ENCODE assay signal across 8 cellular contexts in the genomic region with DNA sequence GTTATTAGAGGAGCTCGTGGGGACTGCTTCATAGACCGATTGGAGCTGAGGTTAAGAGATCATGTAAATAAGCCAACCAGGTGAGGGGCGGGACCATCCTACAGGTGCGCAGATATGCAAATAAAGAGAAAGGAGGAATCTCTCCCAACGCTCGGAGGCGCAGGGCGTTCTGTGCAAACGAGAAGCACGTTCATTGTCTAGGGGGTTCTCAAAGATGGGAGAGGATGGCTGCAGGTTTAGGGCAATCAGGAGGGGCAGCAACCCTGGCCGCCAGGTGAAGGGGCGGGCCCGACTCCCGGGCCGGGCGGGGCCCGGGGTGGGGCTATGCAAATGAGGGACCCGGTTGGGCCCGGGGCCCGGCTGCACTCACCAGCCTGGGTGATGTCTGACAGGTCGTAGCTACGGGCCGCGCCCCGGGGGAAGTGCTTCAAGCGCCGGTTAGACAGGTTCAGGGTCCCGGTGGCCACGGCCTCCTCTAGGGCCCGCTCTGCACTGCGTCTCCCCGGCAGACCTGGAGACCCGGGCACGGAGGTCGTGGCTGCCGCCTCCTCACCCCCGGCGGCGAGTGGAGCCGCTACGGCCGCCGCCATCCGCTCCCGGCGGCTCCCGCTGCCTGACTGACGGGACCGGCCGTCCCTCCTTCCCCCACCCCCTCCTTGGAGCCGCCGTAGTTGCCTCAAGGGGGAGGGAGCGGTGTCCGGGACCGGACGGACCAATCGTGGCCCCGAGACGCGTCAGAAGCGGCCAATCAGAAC. TPM values are rescaled to one million over a fixed set of nuclear protein-coding genes. Genes with fewer than 3 reads are reported as not detected.
DNase-seq lines count a peak whose midpoint lies in the region; ATAC-seq and TF ChIP-seq lines count a peak whose summit lies in the region.

A gene with protein sequence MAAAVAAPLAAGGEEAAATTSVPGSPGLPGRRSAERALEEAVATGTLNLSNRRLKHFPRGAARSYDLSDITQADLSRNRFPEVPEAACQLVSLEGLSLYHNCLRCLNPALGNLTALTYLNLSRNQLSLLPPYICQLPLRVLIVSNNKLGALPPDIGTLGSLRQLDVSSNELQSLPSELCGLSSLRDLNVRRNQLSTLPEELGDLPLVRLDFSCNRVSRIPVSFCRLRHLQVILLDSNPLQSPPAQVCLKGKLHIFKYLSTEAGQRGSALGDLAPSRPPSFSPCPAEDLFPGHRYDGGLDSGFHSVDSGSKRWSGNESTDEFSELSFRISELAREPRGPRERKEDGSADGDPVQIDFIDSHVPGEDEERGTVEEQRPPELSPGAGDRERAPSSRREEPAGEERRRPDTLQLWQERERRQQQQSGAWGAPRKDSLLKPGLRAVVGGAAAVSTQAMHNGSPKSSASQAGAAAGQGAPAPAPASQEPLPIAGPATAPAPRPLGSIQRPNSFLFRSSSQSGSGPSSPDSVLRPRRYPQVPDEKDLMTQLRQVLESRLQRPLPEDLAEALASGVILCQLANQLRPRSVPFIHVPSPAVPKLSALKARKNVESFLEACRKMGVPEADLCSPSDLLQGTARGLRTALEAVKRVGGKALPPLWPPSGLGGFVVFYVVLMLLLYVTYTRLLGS (minus strand): TSS at position 619 of the 755 bp plus-strand sequence. CDS start 29 bp downstream, at position 590.

- H3K4me3 Mint-ChIP-seq in CD4-positive, alpha-beta memory T cell = peak within 1 kb of the TSS; percentile 92 to 99 (median 97)
- H3K4me3 Mint-ChIP-seq in T-helper 1 cell treated with Interleukin-12 subunit alpha and Interleukin-12 subunit beta and Interleukin-4 antibody, amounts not matched to agents 30 μg/mL and 1 μg/mL, for 36 hours = peak within 1 kb of the TSS; percentile 95
- peak within 1 kb of the TSS; percentile 95 to 98 (median 97) for H3K4me3 Mint-ChIP-seq in brain

- H3K9me3 ChIP-seq in CD4-positive, alpha-beta memory T cell (ENCODE audit: control insufficient read depth in 1 of 2, low read length in 2 of 2) = no peaks in the 10 kb centered on the region

- H3K9me3 Mint-ChIP-seq in CD4-positive, alpha-beta memory T cell = peaks cover 0 to 2% (median 0%) of the 10 kb centered on the region in 8 donors
- H3K9me3 Mint-ChIP-seq in T-helper 1 cell treated with Interleukin-12 subunit alpha and Interleukin-12 subunit beta and Interleukin-4 antibody, amounts not matched to agents 30 μg/mL and 1 μg/mL, for 36 hours = no peaks in the 10 kb centered on the region
- no peaks in the 10 kb centered on the region for H3K9me3 Mint-ChIP-seq in brain

- intact Hi-C loops in CD4-positive, alpha-beta memory T cell (cut with micrococcal nuclease) = loop anchor here (1.0 kb wide), 8 partner anchors 19 to 157 kb away; a partner anchor contains a TSS

- peaks cover 46% of the 10 kb centered on the region for H3K4me1 ChIP-seq in CD4-positive, alpha-beta memory T cell (ENCODE audit: insufficient read depth, low read length)

- H3K27ac ChIP-seq in CD4-positive, alpha-beta memory T cell (ENCODE audit: low read depth, low read length) = peak within 1 kb of the TSS; percentile 79

- POLR2A ChIA-PET in CD4-positive, alpha-beta memory T cell (lab: Charles Lee; ENCODE audit: partially characterized antibody) = interaction anchor here (0.5 to 11.4 kb wide), 36 partner anchors 9 to 666 kb away, joined by 3 to 307 read pairs (median 8); a partner anchor contains a TSS

- H3K36me3 Mint-ChIP-seq in CD4-positive, alpha-beta memory T cell = peaks cover 0 to 17% of the 10 kb centered on the region in 2 donors
- H3K36me3 Mint-ChIP-seq in T-helper 1 cell treated with Interleukin-12 subunit alpha and Interleukin-12 subunit beta and Interleukin-4 antibody, amounts not matched to agents 30 μg/mL and 1 μg/mL, for 36 hours (ENCODE audit: low read depth) = peaks cover 3% of the 10 kb centered on the region
- no peaks in the 10 kb centered on the region for H3K36me3 Mint-ChIP-seq in brain

- H3K27me3 ChIP-seq in CD4-positive, alpha-beta memory T cell (ENCODE audit: insufficient read depth, low read length) = no peaks in the 10 kb centered on the region

- no peak for TF ChIP-seq CTCF in brain (conservative IDR thresholded peaks at IDR 0.05)

- CTCF ChIA-PET in CD4-positive, alpha-beta memory T cell (lab: Charles Lee; ENCODE audit: partially characterized antibody) = interaction anchor here (0.7 to 12.0 kb wide), 27 partner anchors 13 to 150 kb away, joined by 3 to 266 read pairs (median 4); a partner anchor contains a TSS

- H3K27ac Mint-ChIP-seq in CD4-positive, alpha-beta memory T cell = peak within 1 kb of the TSS; percentile 86 to 99 (median 97)
- peak within 1 kb of the TSS; percentile 92 for H3K27ac Mint-ChIP-seq in T-helper 1 cell treated with Interleukin-12 subunit alpha and Interleukin-12 subunit beta and Interleukin-4 antibody, amounts not matched to agents 30 μg/mL and 1 μg/mL, for 36 hours
- H3K27ac Mint-ChIP-seq in brain = peak within 1 kb of the TSS; percentile 96 to 98 (median 97)

- peaks cover 0 to 2% of the 10 kb centered on the region in 2 donors for H3K27me3 Mint-ChIP-seq in CD4-positive, alpha-beta memory T cell
- peaks cover 14% of the 10 kb centered on the region for H3K27me3 Mint-ChIP-seq in T-helper 1 cell treated with Interleukin-12 subunit alpha and Interleukin-12 subunit beta and Interleukin-4 antibody, amounts not matched to agents 30 μg/mL and 1 μg/mL, for 36 hours (ENCODE audit: low read depth)
- H3K27me3 Mint-ChIP-seq in brain = peaks cover 17% of the 10 kb centered on the region

- peaks cover 19% of the 10 kb centered on the region for H3K36me3 ChIP-seq in CD4-positive, alpha-beta memory T cell (ENCODE audit: insufficient read depth, low read length)

- DNase-seq in CD4-positive, alpha-beta memory T cell = peak; percentile 64 to 75 (median 72)
- DNase-seq in HuH-7 (ENCODE audit: low spot score) (peak; percentile 100), iPS-NIHi11 (ENCODE audit: low spot score) (peak; percentile 83), middle frontal gyrus (ENCODE audit: extremely low spot score, low spot score) (no peak)
- peak; percentile 50 for DNase-seq in stimulated activated CD4-positive, alpha-beta T cell treated with anti-CD3 and anti-CD28 coated beads, Interleukin-1b, Interleukin-23, amount 100 ng/mL, for 48 hours

- H3K4me3 ChIP-seq in CD4-positive, alpha-beta memory T cell (ENCODE audit: low read length in 2 of 2) = peak within 1 kb of the TSS; percentile 77 to 98

- peak; percentile 25 for ATAC-seq in GM19452 (IDR thresholded peaks at IDR 0.05; ENCODE audit: unreplicated experiment)

- peaks cover 11 to 27% (median 17%) of the 10 kb centered on the region in 4 donors for H3K4me1 Mint-ChIP-seq in CD4-positive, alpha-beta memory T cell
- peaks cover 20% of the 10 kb centered on the region for H3K4me1 Mint-ChIP-seq in T-helper 1 cell treated with Interleukin-12 subunit alpha and Interleukin-12 subunit beta and Interleukin-4 antibody, amounts not matched to agents 30 μg/mL and 1 μg/mL, for 36 hours (ENCODE audit: low read depth)
- peaks cover 49% of the 10 kb centered on the region for H3K4me1 Mint-ChIP-seq in brain

RNA-seq across cellular contexts. Expression of the gene that starts here (rescaled TPM):
- 100 to 1,000 TPM; 392 to 412 TPM for total RNA-seq in CD4-positive, alpha-beta memory T cell
- 100 to 1,000 TPM; 119 to 167 TPM for polyA plus RNA-seq in CD4-positive, alpha-beta memory T cell
- polyA plus RNA-seq in brain (ENCODE audit: insufficient read depth, low read depth, low replicate concordance) = 32.4 TPM
